1 cellular context compared by ENCODE assay signal in genomic region chr20:41526327-41526726, GRCh38.
TF ChIP-seq lines count a peak whose summit lies in the region.

No MANE protein-coding gene starts in this region.

TF ChIP-seq in GM23338, 12 proteins besides CTCF, POLR2A, EP300 and RAD21 (continued from another document):
- TF ChIP-seq ZNF462 (CRISPR knock-in tag; IDR thresholded peaks at IDR 0.05), result no peak
